In the genomic region with DNA sequence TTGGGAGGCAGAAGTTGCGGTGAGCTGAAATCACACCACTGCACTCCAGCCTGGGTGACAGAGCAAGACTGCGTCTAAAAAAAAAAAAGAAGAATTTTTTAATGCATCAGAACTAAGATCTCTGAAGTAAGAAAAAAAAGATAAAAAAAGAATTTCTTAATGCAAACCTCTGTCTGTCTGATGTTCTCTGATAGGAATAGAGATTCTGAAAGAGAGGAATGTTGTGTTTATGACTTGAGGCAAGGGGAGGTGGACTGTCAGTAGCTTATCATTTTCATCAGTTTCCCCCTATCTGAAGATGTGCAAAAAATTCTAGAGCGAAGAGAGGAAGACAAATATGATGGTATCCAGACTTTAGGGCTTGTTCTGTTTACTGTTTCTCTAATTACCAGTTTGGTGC, we compare ENCODE assay signal across 27 cellular contexts.
DNase-seq lines count a peak whose midpoint lies in the region; ATAC-seq and TF ChIP-seq lines count a peak whose summit lies in the region.
"Had no signal": no experiment of that assay in that cellular context is flagged by ENCODE, and none has a peak within 500 bp of the region (broad histone marks: within the 10 kb centered on the region; RNA-seq: fewer than 3 reads in every experiment).

No MANE protein-coding gene starts in this region.

- TF ChIP-seq POLR2A in gastrocnemius medialis (IDR thresholded peaks at IDR 0.05): no peak

- in situ Hi-C loops in gastrocnemius medialis (cut with MboI; ENCODE audit: low sequenced_read_pairs in 4 of 4): no loop called here

- H3K9me3 ChIP-seq in trophoblast cell (ENCODE audit: insufficient read depth, low read depth, low read length): no peaks in the 10 kb centered on the region
- H3K9me3 ChIP-seq in gastrocnemius medialis: no peaks in the 10 kb centered on the region
- H3K9me3 ChIP-seq: A549, BE2C, BLaER1, Caco-2 had no signal

- H4K91ac ChIP-seq in trophoblast cell (ENCODE audit: low read depth, low read length): no peak overlapping the region

- H2BK12ac ChIP-seq in trophoblast cell (ENCODE audit: low read length): no peak overlapping the region

- H2BK5ac ChIP-seq in trophoblast cell (ENCODE audit: low read depth, low read length, poor library complexity): no peak overlapping the region

- intact Hi-C loops in gastrocnemius medialis (cut with DNase I; ENCODE audit: low total_unique reads): no loop called here

- no peak overlapping the region for H4K8ac ChIP-seq in trophoblast cell (ENCODE audit: low read depth, low read length)

- no peak overlapping the region for H2BK120ac ChIP-seq in trophoblast cell (ENCODE audit: insufficient read depth, low read length, poor library complexity)

- H3K14ac ChIP-seq in trophoblast cell (ENCODE audit: low read length): no peak overlapping the region

- H3K27ac ChIP-seq in trophoblast cell (ENCODE audit: low read depth, low read length) (no peak overlapping the region), gastrocnemius medialis (no peak overlapping the region)
- H3K27ac ChIP-seq: 22Rv1; A549; BLaER1; BLaER1 treated with 17β-estradiol and CSF1 and Interleukin-3, amounts not matched to agents 10 nM and 100 nM; C4-2B had no signal

- H3K18ac ChIP-seq in trophoblast cell (ENCODE audit: low read length): no peak overlapping the region

- H3K4me1 ChIP-seq in trophoblast cell (ENCODE audit: control insufficient read depth in 1 of 2, insufficient read depth in 2 of 2, low read length in 2 of 2) (peaks cover 12 to 19% of the 10 kb centered on the region in 2 experiments), gastrocnemius medialis (no peaks in the 10 kb centered on the region)
- H3K4me1 ChIP-seq: A549; BE2C; BLaER1; BLaER1 treated with 17β-estradiol and CSF1 and Interleukin-3, amounts not matched to agents 10 nM and 100 nM; Caco-2 had no signal

- H3K4me3 ChIP-seq in trophoblast cell (ENCODE audit: low read depth, low read length) (no peak overlapping the region), gastrocnemius medialis (no peak overlapping the region)
- H3K4me3 ChIP-seq: A549; BLaER1; BLaER1 treated with 17β-estradiol and CSF1 and Interleukin-3, amounts not matched to agents 10 nM and 100 nM had no signal

- H3K79me2 ChIP-seq in trophoblast cell (ENCODE audit: control insufficient read depth, insufficient read depth, low read length, poor library complexity): no peaks in the 10 kb centered on the region

- peaks cover 9% of the 10 kb centered on the region for H3K79me1 ChIP-seq in trophoblast cell (ENCODE audit: low read length)

- DNase-seq in trophoblast cell: peak; percentile 70 to 90
- no peak for DNase-seq in gastrocnemius medialis
- DNase-seq: 8988T; ACHN; AML-193; BE2C; C1 segment of cervical spinal cord; Caco-2; Calu3; CD4-positive, alpha-beta memory T cell; CD4-positive, alpha-beta T cell; CD4-positive, CD25-positive, alpha-beta regulatory T cell; CD8-positive, alpha-beta memory T cell; CD8-positive, alpha-beta T cell; COR-L47; DMS 273 treated with DMSO at 0.1 percent for 48 hours; DMS153; DMS53; DMS79; DMS79 treated with DMSO at 0.1 percent for 48 hours; DND-41; EL had no signal

- H3K23ac ChIP-seq in trophoblast cell (ENCODE audit: low read length): no peak overlapping the region

- H3K9ac ChIP-seq in trophoblast cell (ENCODE audit: low read length): no peak overlapping the region
- H3K9ac ChIP-seq: BLaER1; BLaER1 treated with 17β-estradiol and CSF1 and Interleukin-3, amounts not matched to agents 10 nM and 100 nM had no signal

- no peak overlapping the region for H3K4ac ChIP-seq in trophoblast cell (ENCODE audit: low read depth, low read length)

- H4K12ac ChIP-seq in trophoblast cell (ENCODE audit: low read depth, low read length): no peak overlapping the region

- no peak overlapping the region for H2AFZ ChIP-seq in trophoblast cell (ENCODE audit: insufficient read depth, low read length, poor library complexity)

- no peak overlapping the region for H3K4me2 ChIP-seq in trophoblast cell (ENCODE audit: low read length)
- H3K4me2 ChIP-seq: A549; BLaER1; BLaER1 treated with 17β-estradiol and CSF1 and Interleukin-3, amounts not matched to agents 10 nM and 100 nM had no signal

- H3K27me3 ChIP-seq in trophoblast cell (ENCODE audit: insufficient read depth, low read length): no peaks in the 10 kb centered on the region
- H3K27me3 ChIP-seq in gastrocnemius medialis: no peaks in the 10 kb centered on the region
- H3K27me3 ChIP-seq: BE2C; BLaER1; BLaER1 treated with 17β-estradiol and CSF1 and Interleukin-3, amounts not matched to agents 10 nM and 100 nM had no signal

- ATAC-seq in gastrocnemius medialis: no peak
- ATAC-seq: A549; CD8-positive, alpha-beta T cell had no signal

- TF ChIP-seq CTCF in gastrocnemius medialis (IDR thresholded peaks at IDR 0.05 in 4 of 5, conservative IDR thresholded peaks at IDR 0.05 in 1 of 5): no peak

- H3K36me3 ChIP-seq in trophoblast cell (ENCODE audit: control insufficient read depth in 1 of 2, insufficient read depth in 2 of 2, low read length in 2 of 2): no peaks in the 10 kb centered on the region
- no peaks in the 10 kb centered on the region for H3K36me3 ChIP-seq in gastrocnemius medialis
- H3K36me3 ChIP-seq: BE2C; BLaER1; BLaER1 treated with 17β-estradiol and CSF1 and Interleukin-3, amounts not matched to agents 10 nM and 100 nM had no signal

- no peak overlapping the region for H2AK5ac ChIP-seq in trophoblast cell (ENCODE audit: low read length)

- no CpG with 5 or more reads among the region's 3 CpGs for WGBS in trophoblast cell (ENCODE audit: extremely low coverage, insufficient coverage, insufficient read length)

Comparison
In these comparisons a context has a peak if more than half of its experiments do, and no peak if none do; other contexts are left out.
1. DNase-seq: peak in trophoblast cell (2 of 2); none in gastrocnemius medialis (0 of 2).